Comparison of ENCODE assay signal across 9 cellular contexts in genomic region chr1:6859415-6860343, GRCh38.
DNase-seq lines count a peak whose midpoint lies in the region; TF ChIP-seq lines count a peak whose summit lies in the region.
"Had no signal": no experiment of that assay in that cellular context is flagged by ENCODE, and none has a peak within 500 bp of the region (broad histone marks: within the 10 kb centered on the region; RNA-seq: fewer than 3 reads in every experiment).

No MANE protein-coding gene starts in this region.

- in situ Hi-C loops in GM23248 (cut with MboI), result no loop called here

- H3F3A ChIP-seq in GM23248 (ENCODE audit: insufficient read depth), result peaks cover 27% of the 10 kb centered on the region

- H3K4me1 ChIP-seq in GM23248 (ENCODE audit: insufficient read depth), result peaks cover 23% of the 10 kb centered on the region

- H3K4me3 ChIP-seq in GM23248, result peak overlapping the region; percentile 69
- peak overlapping the region; percentile 7 for H3K4me3 ChIP-seq in fibroblast of the aortic adventitia (ENCODE audit: low read depth, low read length)

- DNase-seq in GM23248 (peak; percentile 93), SHP77 treated with DMSO at 0.1 percent for 48 hours (lab: John Stamatoyannopoulos, UW) (peak; percentile 63), fibroblast of the aortic adventitia (ENCODE audit: low read depth) (peak; percentile 99), renal cortical epithelial cell (ENCODE audit: low read depth) (peak; percentile 97), SIG-M5 (lab: John Stamatoyannopoulos, UW) (no peak), cortex of kidney (lab: John Stamatoyannopoulos, UW) (no peak), NCI-H2227 (lab: John Stamatoyannopoulos, UW; ENCODE audit: unreplicated experiment) (no peak), retina (no peak)
- DNase-seq: T-helper 17 cell had no signal

- no peaks in the 10 kb centered on the region for H3K36me3 ChIP-seq in GM23248 (ENCODE audit: low read depth)

- no peak overlapping the region; the same call in 1 of the 2 replicates for H2AFZ ChIP-seq in GM23248

- TF ChIP-seq CTCF in fibroblast of the aortic adventitia (IDR thresholded peaks at IDR 0.05; ENCODE audit: insufficient read depth, low read length), result no peak

- peak overlapping the region; percentile 72 for H3K27ac ChIP-seq in GM23248

- peaks cover 39% of the 10 kb centered on the region for H3K79me2 ChIP-seq in GM23248 (ENCODE audit: insufficient read depth)

- no peaks in the 10 kb centered on the region for H3K27me3 ChIP-seq in GM23248 (replicated peaks; ENCODE audit: insufficient read depth)

- H3K4me2 ChIP-seq in GM23248 (ENCODE audit: unreplicated experiment), result peak overlapping the region; percentile 82

- WGBS in GM23248 (ENCODE audit: low coverage in 1 of 2, low lambda C conversion rate in 2 of 2, missing lambda C conversion rate in 2 of 2), 2 experiments, result 32 to 48% methylated on average over 7 of the region's 7 CpGs

- H3K9me3 ChIP-seq in GM23248 (ENCODE audit: low read depth), result no peaks in the 10 kb centered on the region

- H3K9ac ChIP-seq in GM23248, result peak overlapping the region; percentile 58

- no peaks in the 10 kb centered on the region for H3K9me2 ChIP-seq in GM23248 (ENCODE audit: insufficient read depth)

- no peaks in the 10 kb centered on the region for H4K20me1 ChIP-seq in GM23248 (ENCODE audit: insufficient read depth)

Comparison
In these comparisons a context has a peak if more than half of its experiments do, and no peak if none do; other contexts are left out.
1. DNase-seq: peak in GM23248 (single experiment), SHP77 treated with DMSO at 0.1 percent for 48 hours (single experiment), fibroblast of the aortic adventitia (single experiment) and renal cortical epithelial cell (single experiment); none in SIG-M5 (single experiment), cortex of kidney (single experiment), NCI-H2227 (single experiment) and retina (single experiment).